11 cellular contexts compared by ENCODE assay signal in genomic region chr14:20295067-20295466, GRCh38.
DNase-seq lines count a peak whose midpoint lies in the region; ATAC-seq lines count a peak whose summit lies in the region.
"Had no signal": no experiment of that assay in that cellular context is flagged by ENCODE, and none has a peak within 500 bp of the region (broad histone marks: within the 10 kb centered on the region; RNA-seq: fewer than 3 reads in every experiment).

No MANE protein-coding gene starts in this region.

- DNase-seq in epithelial cell of prostate (ENCODE audit: low read depth, low spot score): no peak
- DNase-seq in EL: no peak
- no peak for DNase-seq in inferior parietal cortex (ENCODE audit: extremely low spot score)
- DNase-seq in LoVo (ENCODE audit: low spot score): no peak
- no peak for DNase-seq in DMS79 treated with DMSO at 0.1 percent for 48 hours (lab: John Stamatoyannopoulos, UW)
- DNase-seq: DND-41, NCI-H187 treated with DMSO at 0.1 percent for 48 hours, SK-N-SH had no signal

- peak overlapping the region; percentile 52 for H3K27ac ChIP-seq in epithelial cell of prostate

- ATAC-seq in GM18861 (IDR thresholded peaks at IDR 0.05; ENCODE audit: unreplicated experiment) (peak; percentile 77), GM21619 (IDR thresholded peaks at IDR 0.05; ENCODE audit: unreplicated experiment) (peak; percentile 91), HG03196 (IDR thresholded peaks at IDR 0.05; ENCODE audit: unreplicated experiment) (peak; percentile 87)
